Comparison of ENCODE assay signal across 31 cellular contexts in genomic region chrX:53926030-53926429, GRCh38.
A peak's percentile ranks its signal among the peaks of the same experiment; 100 is the strongest.
DNase-seq lines count a peak whose midpoint lies in the region; ATAC-seq, FAIRE-seq and TF ChIP-seq lines count a peak whose summit lies in the region.
"Had no signal": no experiment of that assay in that cellular context is flagged by ENCODE, and none has a peak within 500 bp of the region (broad histone marks: within the 10 kb centered on the region; RNA-seq: fewer than 3 reads in every experiment).

No MANE protein-coding gene starts in this region.

- intact Hi-C loops in HepG2 (cut with micrococcal nuclease; ENCODE audit: unreplicated experiment) (no loop called here), right lobe of liver (cut with DNase I) (no loop called here)

- H3K27me3 ChIP-seq in HepG2 (ENCODE audit: control insufficient read depth in 1 of 2, insufficient read depth in 2 of 2, low read length in 2 of 2) (no peaks in the 10 kb centered on the region), right lobe of liver (no peaks in the 10 kb centered on the region)
- H3K27me3 ChIP-seq: BE2C had no signal

- H4K20me1 ChIP-seq in HepG2 (ENCODE audit: insufficient read depth, low read length) = no peaks in the 10 kb centered on the region
- H4K20me1 ChIP-seq: BLaER1; BLaER1 treated with 17β-estradiol and CSF1 and Interleukin-3, amounts not matched to agents 10 nM and 100 nM had no signal

- TF ChIP-seq EP300 in HepG2 (IDR thresholded peaks at IDR 0.05; ENCODE audit: low read depth in 2 of 2, low read length in 2 of 2) (no peak), HepG2 (CRISPR knock-in tag; IDR thresholded peaks at IDR 0.05; ENCODE audit: borderline replicate concordance) (no peak)

- in situ Hi-C loops in HepG2 (cut with HindIII; ENCODE audit: extremely low pct_ligation_motif_present, low pct_unique_long_range_greater_than_20kb) = no loop called here

- no peak for TF ChIP-seq RAD21 in HepG2 (CRISPR knock-in tag; IDR thresholded peaks at IDR 0.05)

- 0 out of 2 replicates have a peak overlapping the region, but pooled peaks have one; percentile 5 for H3K9ac ChIP-seq in HepG2 (ENCODE audit: insufficient read depth, low read depth, low read length)
- H3K9ac ChIP-seq: BLaER1; BLaER1 treated with 17β-estradiol and CSF1 and Interleukin-3, amounts not matched to agents 10 nM and 100 nM had no signal

- ATAC-seq in HepG2 = peak; percentile 77
- ATAC-seq in right lobe of liver = no peak
- peak; percentile 52 for ATAC-seq in left lobe of liver
- ATAC-seq: A549; CD8-positive, alpha-beta T cell had no signal

- H3K9me3 ChIP-seq in HepG2 (ENCODE audit: low read length) (no peaks in the 10 kb centered on the region), right lobe of liver (no peaks in the 10 kb centered on the region)
- H3K9me3 ChIP-seq: A549, BE2C, BLaER1, Caco-2 had no signal

- H3K79me2 ChIP-seq in HepG2 (ENCODE audit: insufficient read depth, low read length) = no peaks in the 10 kb centered on the region

- no peak for TF ChIP-seq POLR2A in HepG2 (IDR thresholded peaks at IDR 0.05; ENCODE audit: insufficient read depth in 1 of 2, low read depth in 2 of 2, low read length in 2 of 2)
- TF ChIP-seq POLR2A in right lobe of liver (IDR thresholded peaks at IDR 0.05) = no peak

- DNase-seq in HepG2 (ENCODE audit: low spot score) (no peak), right lobe of liver (no peak), left lobe of liver (ENCODE audit: low spot score) (no peak), NCI-H1417 treated with DMSO at 0.1 percent for 48 hours (lab: John Stamatoyannopoulos, UW) (no peak)
- DNase-seq: 8988T; ACHN; AML-193; BE2C; C1 segment of cervical spinal cord; Caco-2; Calu3; CD4-positive, alpha-beta memory T cell; CD4-positive, alpha-beta T cell; CD4-positive, CD25-positive, alpha-beta regulatory T cell; CD8-positive, alpha-beta memory T cell; CD8-positive, alpha-beta T cell; COR-L47; DMS 273 treated with DMSO at 0.1 percent for 48 hours; DMS153; DMS53; DMS79; DMS79 treated with DMSO at 0.1 percent for 48 hours; DND-41; EL had no signal

- BruUV-seq in HepG2 (replicated peaks; lab: Mats Ljungman, UMichigan) = no TSS peak

- POLR2A ChIA-PET in HepG2 (lab: Yijun Ruan, JAX) = no interaction called here

- no peak overlapping the region for H2AFZ ChIP-seq in HepG2 (ENCODE audit: low read length)

- H3K36me3 ChIP-seq in HepG2 (replicated peaks in 1 of 2; ENCODE audit: control insufficient read depth in 1 of 2, insufficient read depth in 2 of 2, low read length in 2 of 2) (no peaks in the 10 kb centered on the region), right lobe of liver (no peaks in the 10 kb centered on the region)
- H3K36me3 ChIP-seq: BE2C; BLaER1; BLaER1 treated with 17β-estradiol and CSF1 and Interleukin-3, amounts not matched to agents 10 nM and 100 nM had no signal

- H3K27ac ChIP-seq in HepG2 (ENCODE audit: extremely low read length, insufficient read depth, low read length) (no peak overlapping the region), right lobe of liver (no peak overlapping the region)
- H3K27ac ChIP-seq: 22Rv1; A549; BLaER1; BLaER1 treated with 17β-estradiol and CSF1 and Interleukin-3, amounts not matched to agents 10 nM and 100 nM; C4-2B had no signal

- 0% methylated on average over 5 of the region's 5 CpGs for WGBS in HepG2 (ENCODE audit: low lambda C conversion rate)
- WGBS in right lobe of liver (ENCODE audit: insufficient coverage, low coverage, low lambda C conversion rate, missing lambda C conversion rate) = 46% methylated on average over 5 of the region's 5 CpGs

- no peak for FAIRE-seq in HepG2 (lab: Jason Lieb, UNC)
- FAIRE-seq: A204.1, A549, D721Med had no signal

- CTCF ChIA-PET in HepG2 (lab: Yijun Ruan, JAX; ENCODE audit: low intra/inter-chr PET ratio, low total read pairs) = no interaction called here

- TF ChIP-seq CTCF in HepG2 (CRISPR knock-in tag; IDR thresholded peaks at IDR 0.05) = no peak
- TF ChIP-seq CTCF in right lobe of liver (IDR thresholded peaks at IDR 0.05) = no peak

- peak overlapping the region; percentile 39 for H3K4me2 ChIP-seq in HepG2 (ENCODE audit: low read depth, low read length)
- H3K4me2 ChIP-seq: A549; BLaER1; BLaER1 treated with 17β-estradiol and CSF1 and Interleukin-3, amounts not matched to agents 10 nM and 100 nM had no signal

- no peaks in the 10 kb centered on the region for H3K4me1 ChIP-seq in HepG2 (ENCODE audit: insufficient read depth, low read length)
- no peaks in the 10 kb centered on the region for H3K4me1 ChIP-seq in right lobe of liver
- H3K4me1 ChIP-seq: A549; BE2C; BLaER1; BLaER1 treated with 17β-estradiol and CSF1 and Interleukin-3, amounts not matched to agents 10 nM and 100 nM; Caco-2 had no signal

- H3K4me3 ChIP-seq in HepG2 (replicated peaks in 1 of 3; ENCODE audit: insufficient read depth in 1 of 3, low read depth in 2 of 3, low read length in 3 of 3) = peak overlapping the region in 1 of 3 experiments; percentile 28; a peak in 1 of 6 replicates
- H3K4me3 ChIP-seq in right lobe of liver = no peak overlapping the region
- H3K4me3 ChIP-seq: A549; BLaER1; BLaER1 treated with 17β-estradiol and CSF1 and Interleukin-3, amounts not matched to agents 10 nM and 100 nM had no signal

TF ChIP-seq in HepG2, 621 proteins besides CTCF, POLR2A, EP300 and RAD21:
- TF ChIP-seq CEBPZ (IDR thresholded peaks at IDR 0.05; ENCODE audit: low read length) = no peak
- no peak for TF ChIP-seq FOSL1 (CRISPR knock-in tag; IDR thresholded peaks at IDR 0.05; ENCODE audit: borderline replicate concordance)
- TF ChIP-seq ZFX (CRISPR knock-in tag; IDR thresholded peaks at IDR 0.05; ENCODE audit: low read depth) = no peak
- no peak for TF ChIP-seq AHR (CRISPR knock-in tag; IDR thresholded peaks at IDR 0.05)
- TF ChIP-seq ZBTB38 (CRISPR knock-in tag; IDR thresholded peaks at IDR 0.05) = no peak
- no peak for TF ChIP-seq ZNF660 (CRISPR knock-in tag; IDR thresholded peaks at IDR 0.05; ENCODE audit: borderline replicate concordance, low read depth)
- no peak for TF ChIP-seq SAP130 (CRISPR knock-in tag; IDR thresholded peaks at IDR 0.05; ENCODE audit: low read depth)
- TF ChIP-seq ZNF256 (CRISPR knock-in tag; conservative IDR thresholded peaks at IDR 0.05) = no peak
- TF ChIP-seq ZBTB42 (CRISPR knock-in tag; IDR thresholded peaks at IDR 0.05) = no peak
- no peak for TF ChIP-seq GLMP (CRISPR knock-in tag; IDR thresholded peaks at IDR 0.05; ENCODE audit: borderline replicate concordance)
- TF ChIP-seq ZSCAN30 (CRISPR knock-in tag; IDR thresholded peaks at IDR 0.05) = no peak

Comparison
In these comparisons a context has a peak if more than half of its experiments do, and no peak if none do; other contexts are left out.
1. ATAC-seq: peak in HepG2 (single experiment) and left lobe of liver (single experiment); none in right lobe of liver (0 of 4).